Comparison of ENCODE assay signal across 8 cellular contexts in the genomic region with DNA sequence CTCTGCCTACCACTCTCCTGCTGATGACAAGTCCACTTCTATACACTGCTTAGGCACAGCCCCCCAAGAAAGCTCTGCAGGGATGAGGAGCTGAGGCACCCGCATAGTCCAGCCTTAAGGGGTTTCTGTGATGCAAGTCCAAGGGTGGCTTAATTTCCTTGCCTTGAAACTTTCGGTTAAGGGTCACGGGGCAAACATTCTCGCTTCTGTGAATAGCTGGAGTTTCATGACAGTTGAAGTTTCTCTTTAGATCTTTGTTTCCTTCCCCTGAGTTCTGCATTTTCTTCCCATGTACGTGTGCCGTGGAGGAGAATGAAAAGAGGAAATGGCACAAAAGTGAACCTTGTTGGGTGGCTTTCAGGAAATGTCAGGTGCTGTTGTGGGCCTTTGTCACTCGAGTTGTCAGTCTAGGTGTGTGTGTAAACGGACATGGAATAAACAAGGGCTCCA. TPM values are rescaled to one million over a fixed set of nuclear protein-coding genes. Genes with fewer than 3 reads are reported as not detected.
DNase-seq lines count a peak whose midpoint lies in the region; ATAC-seq and TF ChIP-seq lines count a peak whose summit lies in the region.

No MANE protein-coding gene starts in this region.

- no peak for TF ChIP-seq CTCF in colonic mucosa (IDR thresholded peaks at IDR 0.05)

- peak overlapping the region; percentile 89 for H3K27ac ChIP-seq in colonic mucosa

- H3K9ac ChIP-seq in colonic mucosa (ENCODE audit: low read depth in 2 of 2, low read length in 2 of 2) = peak overlapping the region in 1 of 2 donors; percentile 55

- H3K36me3 ChIP-seq in colonic mucosa = no peaks in the 10 kb centered on the region

- no peaks in the 10 kb centered on the region for H3K27me3 ChIP-seq in colonic mucosa

- DNase-seq in GF-D8 (lab: John Stamatoyannopoulos, UW) (peak; percentile 69), colonic mucosa (peak; percentile 54), dedifferentiated amniotic fluid mesenchymal stem cell (ENCODE audit: extremely low spot score) (no peak), amniotic stem cell (lab: John Stamatoyannopoulos, UW) (no peak), hepatic stellate cell (ENCODE audit: low spot score) (no peak), NCI-H1930 (lab: John Stamatoyannopoulos, UW) (no peak)

- no peak overlapping the region for H3K4me3 ChIP-seq in colonic mucosa

- intact Hi-C loops in colonic mucosa (cut with DNase I) = loop anchor here (5.0 kb wide), 1 partner anchor 32 kb away; no protein-coding TSS in a partner anchor

- ATAC-seq in GM19455 (IDR thresholded peaks at IDR 0.05; ENCODE audit: unreplicated experiment) (peak; percentile 74), HG03442 (IDR thresholded peaks at IDR 0.05; ENCODE audit: unreplicated experiment) (peak; percentile 66)

- no peaks in the 10 kb centered on the region for H3K9me3 ChIP-seq in colonic mucosa

- H3K4me1 ChIP-seq in colonic mucosa = peaks cover 14% of the 10 kb centered on the region

RNA-seq across cellular contexts. Expression of gene GPR160, which starts 7.0 kb away (rescaled TPM):
- total RNA-seq in colonic mucosa = 10 to 100 TPM; 56.4 to 78.4 TPM

Comparison
In these comparisons a context has a peak if more than half of its experiments do, and no peak if none do; other contexts are left out.
1. DNase-seq: peak in GF-D8 (single experiment) and colonic mucosa (single experiment); none in dedifferentiated amniotic fluid mesenchymal stem cell (single experiment), amniotic stem cell (single experiment), hepatic stellate cell (single experiment) and NCI-H1930 (0 of 2).